7 cellular contexts compared by ENCODE assay signal in genomic region chr1:246932366-246932700, GRCh38. TPM values are rescaled to one million over a fixed set of nuclear protein-coding genes. Genes with fewer than 3 reads are reported as not detected.
A peak's percentile ranks its signal among the peaks of the same experiment; 100 is the strongest.
DNase-seq lines count a peak whose midpoint lies in the region; ATAC-seq, FAIRE-seq and TF ChIP-seq lines count a peak whose summit lies in the region.

No MANE protein-coding gene starts in this region.

- no peak overlapping the region for H2BK15ac ChIP-seq in IMR-90 (ENCODE audit: low read depth, low read length)

- CTCF ChIA-PET in IMR-90 (lab: Yijun Ruan, JAX), result interaction anchor here (0.8 kb wide), 1 partner anchor 458 kb away, joined by 3 read pairs; no protein-coding TSS in a partner anchor

- DNase-seq in IMR-90, result no peak
- DNase-seq in adipocyte (ENCODE audit: low read depth), result no peak
- no peak for DNase-seq in kidney
- DNase-seq in GF-D8 (lab: John Stamatoyannopoulos, UW), result no peak
- no peak for DNase-seq in NCI-H128 (lab: John Stamatoyannopoulos, UW; ENCODE audit: unreplicated experiment)

- dilution Hi-C loops in IMR-90 (cut with HindIII; ENCODE audit: low sequenced_read_pairs, unreplicated experiment), result no loop called here

- no peaks in the 10 kb centered on the region for H3K27me3 ChIP-seq in IMR-90 (ENCODE audit: control insufficient read depth, insufficient read depth, low read length)
- H3K27me3 ChIP-seq in adipocyte (replicated peaks; ENCODE audit: control insufficient read depth, insufficient read depth, low read length), result no peaks in the 10 kb centered on the region
- no peaks in the 10 kb centered on the region for H3K27me3 ChIP-seq in subcutaneous abdominal adipose tissue (ENCODE audit: control insufficient read depth in 5 of 5, insufficient read depth in 4 of 5, low read length in 5 of 5)

- H3K9me3 ChIP-seq in IMR-90 (ENCODE audit: control insufficient read depth, insufficient read depth, low read length) (no peaks in the 10 kb centered on the region), adipocyte (ENCODE audit: control insufficient read depth, low read length) (no peaks in the 10 kb centered on the region), kidney (ENCODE audit: control insufficient read depth in 1 of 2, low read length in 2 of 2) (no peaks in the 10 kb centered on the region), subcutaneous abdominal adipose tissue (ENCODE audit: control insufficient read depth in 5 of 5, low read length in 5 of 5) (no peaks in the 10 kb centered on the region)

- H3K18ac ChIP-seq in IMR-90 (ENCODE audit: low read depth, low read length), result no peak overlapping the region

- no peak for FAIRE-seq in kidney (lab: Jason Lieb, UNC)

- H3K4me3 ChIP-seq in IMR-90 (ENCODE audit: insufficient read depth, low read depth, low read length) (peak overlapping the region; percentile 76), adipocyte (ENCODE audit: low read length) (peak overlapping the region; percentile 94), kidney (ENCODE audit: low read length in 2 of 2) (peak overlapping the region; percentile 72 to 78), subcutaneous abdominal adipose tissue (ENCODE audit: low read depth in 1 of 5, low read length in 5 of 5) (peak overlapping the region; percentile 67 to 92 (median 86))

- no TSS peak for BruUV-seq in IMR-90 (replicated peaks; lab: Mats Ljungman, UMichigan)

- peak overlapping the region; percentile 21; the same call in 1 of the 2 replicates for H3K56ac ChIP-seq in IMR-90 (ENCODE audit: extremely low read depth, insufficient read depth, low read length)

- H2AK9ac ChIP-seq in IMR-90 (replicated peaks; ENCODE audit: low read depth, low read length, poor library complexity), result no peak overlapping the region

- no peak for ATAC-seq in IMR-90 (ENCODE audit: low read depth)
- no peak for ATAC-seq in HG03139 (IDR thresholded peaks at IDR 0.05; ENCODE audit: unreplicated experiment)

- peak overlapping the region; percentile 63 for H3K4me2 ChIP-seq in IMR-90 (ENCODE audit: low read depth, low read length)

- no peak for TF ChIP-seq POLR2A in IMR-90 (IDR thresholded peaks at IDR 0.05; ENCODE audit: low read depth, low read length)

- POLR2A ChIA-PET in IMR-90 (lab: Charles Lee; ENCODE audit: unreplicated experiment), result no interaction called here

- no peaks in the 10 kb centered on the region for H3K4me1 ChIP-seq in IMR-90 (ENCODE audit: control insufficient read depth, insufficient read depth, low read length)
- H3K4me1 ChIP-seq in adipocyte (ENCODE audit: control insufficient read depth, insufficient read depth, low read length), result peaks cover 25% of the 10 kb centered on the region
- H3K4me1 ChIP-seq in kidney (ENCODE audit: control insufficient read depth in 1 of 2, insufficient read depth in 1 of 2, low read depth in 1 of 2, low read length in 2 of 2), result peaks cover 4 to 5% of the 10 kb centered on the region in 2 donors
- peaks cover 0 to 26% (median 16%) of the 10 kb centered on the region in 5 donors for H3K4me1 ChIP-seq in subcutaneous abdominal adipose tissue (ENCODE audit: control insufficient read depth in 5 of 5, insufficient read depth in 5 of 5, low read length in 5 of 5)

- TF ChIP-seq RAD21 in IMR-90 (IDR thresholded peaks at IDR 0.05; ENCODE audit: low read length), result no peak

- no peak overlapping the region for H2BK120ac ChIP-seq in IMR-90 (ENCODE audit: low read depth, low read length)

- peak overlapping the region; percentile 37 for H3K9ac ChIP-seq in IMR-90 (ENCODE audit: low read depth, low read length)
- H3K9ac ChIP-seq in adipocyte (ENCODE audit: low read length), result peak overlapping the region; percentile 92
- peak overlapping the region; percentile 34 to 48 for H3K9ac ChIP-seq in kidney (ENCODE audit: low read length in 2 of 2)
- H3K9ac ChIP-seq in subcutaneous abdominal adipose tissue (ENCODE audit: low read length in 5 of 5), result peak overlapping the region; percentile 41 to 92 (median 63)

- H4K91ac ChIP-seq in IMR-90 (ENCODE audit: insufficient read depth, low read depth, low read length), result no peak overlapping the region

- H4K5ac ChIP-seq in IMR-90 (ENCODE audit: low read depth, low read length), result no peak overlapping the region

- no peak overlapping the region for H3K14ac ChIP-seq in IMR-90 (replicated peaks; ENCODE audit: low read depth, low read length)

- TF ChIP-seq CTCF in IMR-90 (conservative IDR thresholded peaks at IDR 0.05; ENCODE audit: low read depth, low read length) (no peak), kidney (IDR thresholded peaks at IDR 0.05; ENCODE audit: borderline replicate concordance, extremely low read depth, insufficient read depth) (no peak)

- no peak overlapping the region for H2AK5ac ChIP-seq in IMR-90 (ENCODE audit: low read depth, low read length)

- H4K8ac ChIP-seq in IMR-90 (ENCODE audit: low read depth in 2 of 2, low read length in 2 of 2), result peak overlapping the region; percentile 58 to 65; a peak in 3 of 4 replicates

- no peak overlapping the region for H3K4ac ChIP-seq in IMR-90 (ENCODE audit: low read depth, low read length)

- H4K20me1 ChIP-seq in IMR-90 (ENCODE audit: insufficient read depth, low read length), result peaks cover 20% of the 10 kb centered on the region

- peak overlapping the region; percentile 91 for H2AFZ ChIP-seq in IMR-90 (replicated peaks; ENCODE audit: low read length, poor library complexity)

- in situ Hi-C loops in IMR-90 (cut with MboI; ENCODE audit: low sequenced_read_pairs), result no loop called here

- H3K36me3 ChIP-seq in IMR-90 (ENCODE audit: control insufficient read depth, insufficient read depth, low read length), result peaks cover 1% of the 10 kb centered on the region; the same call in 1 of the 2 replicates
- H3K36me3 ChIP-seq in adipocyte (ENCODE audit: control insufficient read depth, insufficient read depth, low read length, severe bottlenecking), result peaks cover 3% of the 10 kb centered on the region
- no peaks in the 10 kb centered on the region for H3K36me3 ChIP-seq in kidney (ENCODE audit: control insufficient read depth in 1 of 2, insufficient read depth in 2 of 2, low read length in 2 of 2)
- H3K36me3 ChIP-seq in subcutaneous abdominal adipose tissue (ENCODE audit: control insufficient read depth in 5 of 5, insufficient read depth in 5 of 5, low read length in 5 of 5), result peaks cover 0 to 2% (median 0%) of the 10 kb centered on the region in 5 donors

- intact Hi-C loops in IMR-90 (cut with micrococcal nuclease), result loop anchor here (2.0 kb wide), 1 partner anchor 144 kb away; no protein-coding TSS in a partner anchor
- intact Hi-C loops in kidney (cut with DNase I), result no loop called here

- no peak overlapping the region for H3K23ac ChIP-seq in IMR-90 (ENCODE audit: low read depth, low read length)

- 8% methylated on average over 2 of the region's 8 CpGs; no CpG with 5 or more reads in 1 of the 2 experiments for WGBS in IMR-90 (ENCODE audit: extremely low coverage in 2 of 2, insufficient read length in 1 of 2), 2 experiments

- H2BK5ac ChIP-seq in IMR-90 (ENCODE audit: low read depth, low read length, poor library complexity, severe bottlenecking), result no peak overlapping the region

- H2BK20ac ChIP-seq in IMR-90 (ENCODE audit: low read depth, low read length), result no peak overlapping the region

- H3K79me1 ChIP-seq in IMR-90 (ENCODE audit: low read depth in 1 of 2, low read length in 2 of 2), result no peaks in the 10 kb centered on the region; a peak in 3 of 4 replicates

- H3K27ac ChIP-seq in IMR-90 (ENCODE audit: insufficient read depth, low read length) (no peak overlapping the region; the same call in 1 of the 2 replicates), kidney (ENCODE audit: low read depth in 2 of 2, low read length in 2 of 2) (no peak overlapping the region), subcutaneous abdominal adipose tissue (ENCODE audit: low read depth, low read length) (peak overlapping the region; percentile 93)

- no peaks in the 10 kb centered on the region for H3K9me1 ChIP-seq in IMR-90 (ENCODE audit: insufficient read depth, low read length)

TF ChIP-seq in IMR-90, 13 proteins besides CTCF, POLR2A, EP300 and RAD21 (continues in another document):
- no peak for TF ChIP-seq NFE2L2 (IDR thresholded peaks at IDR 0.05; ENCODE audit: low read depth, low read length)
- no peak for TF ChIP-seq BHLHE40 (IDR thresholded peaks at IDR 0.05; ENCODE audit: low read depth, low read length)
- TF ChIP-seq MAZ (IDR thresholded peaks at IDR 0.05; ENCODE audit: borderline replicate concordance, low read depth, low read length), result no peak
- TF ChIP-seq, protein P1, sequence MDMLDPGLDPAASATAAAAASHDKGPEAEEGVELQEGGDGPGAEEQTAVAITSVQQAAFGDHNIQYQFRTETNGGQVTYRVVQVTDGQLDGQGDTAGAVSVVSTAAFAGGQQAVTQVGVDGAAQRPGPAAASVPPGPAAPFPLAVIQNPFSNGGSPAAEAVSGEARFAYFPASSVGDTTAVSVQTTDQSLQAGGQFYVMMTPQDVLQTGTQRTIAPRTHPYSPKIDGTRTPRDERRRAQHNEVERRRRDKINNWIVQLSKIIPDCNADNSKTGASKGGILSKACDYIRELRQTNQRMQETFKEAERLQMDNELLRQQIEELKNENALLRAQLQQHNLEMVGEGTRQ (IDR thresholded peaks at IDR 0.05; ENCODE audit: low read depth, low read length), result no peak
- no peak for TF ChIP-seq FOS (IDR thresholded peaks at IDR 0.05; ENCODE audit: low read depth, low read length)
- TF ChIP-seq RFX5 (IDR thresholded peaks at IDR 0.05; ENCODE audit: low read depth, low read length), result no peak
- TF ChIP-seq MAFK (IDR thresholded peaks at IDR 0.05; ENCODE audit: low read depth, low read length), result no peak
- TF ChIP-seq MXI1 (IDR thresholded peaks at IDR 0.05; ENCODE audit: borderline replicate concordance, low read depth, low read length), result no peak
- TF ChIP-seq RCOR1 (IDR thresholded peaks at IDR 0.05; ENCODE audit: insufficient replicate concordance, low read length), result no peak
- no peak for TF ChIP-seq CEBPB (IDR thresholded peaks at IDR 0.05; ENCODE audit: low read depth, low read length)
- TF ChIP-seq CHD1 (IDR thresholded peaks at IDR 0.05; ENCODE audit: low read depth, low read length), result no peak
- no peak for TF ChIP-seq ELK1 (IDR thresholded peaks at IDR 0.05; ENCODE audit: borderline replicate concordance, low read depth, low read length)

RNA-seq across cellular contexts. Expression of gene AHCTF1, which starts 0.6 kb away (rescaled TPM):
- total RNA-seq in IMR-90 (2012; rRNA removed) (29.0 and 40.3 TPM in 2 replicates), kidney (30.1 TPM)
- polyA plus RNA-seq in IMR-90 (2012; rRNA removed) (7.4 and 8.9 TPM in 2 replicates), kidney (ENCODE audit: insufficient read depth, low read depth, low replicate concordance) (5.2 TPM)
- polyA plus RNA-seq in IMR-90 (2012; cell fraction: cytosol; rRNA removed), result 0.85 and 1.5 TPM in 2 replicates
- 1.9 and 14.9 TPM in 2 replicates for polyA plus RNA-seq in IMR-90 (2012; cell fraction: nucleus; rRNA removed; ENCODE audit: low replicate concordance)

Comparison
In these comparisons a context has a peak if more than half of its experiments do, and no peak if none do; other contexts are left out.
1. H3K9ac ChIP-seq: peak in every context shown above with its lines; median percentile 92 in adipocyte; 63 in subcutaneous abdominal adipose tissue; 41 in kidney; 37 in IMR-90.